17 cellular contexts compared by ENCODE assay signal in the genomic region with DNA sequence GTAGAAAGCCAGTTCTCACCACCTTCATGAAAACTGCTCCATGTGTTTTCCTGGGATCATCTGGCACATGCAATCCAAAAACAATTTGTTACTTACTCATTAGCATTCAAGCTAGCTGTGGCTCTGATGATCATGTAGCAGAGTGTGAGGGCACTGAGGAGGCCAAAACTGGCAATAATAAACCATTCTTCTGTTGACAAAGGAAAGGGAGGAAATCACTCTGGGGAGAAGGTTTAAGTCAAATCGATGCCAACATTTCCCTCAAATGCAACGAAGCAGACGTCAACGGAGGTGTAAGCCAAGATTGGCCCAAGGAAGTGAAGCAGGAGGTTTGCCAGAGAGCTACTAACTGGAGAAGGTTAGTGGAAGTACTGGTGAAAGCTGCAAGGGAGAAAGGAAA. TPM values are rescaled to one million over a fixed set of nuclear protein-coding genes. Genes with fewer than 3 reads are reported as not detected.
DNase-seq lines count a peak whose midpoint lies in the region; ATAC-seq and TF ChIP-seq lines count a peak whose summit lies in the region.
"Had no signal": no experiment of that assay in that cellular context is flagged by ENCODE, and none has a peak within 500 bp of the region (broad histone marks: within the 10 kb centered on the region; RNA-seq: fewer than 3 reads in every experiment).

No MANE protein-coding gene starts in this region.

- peak overlapping the region; percentile 38 for H3K27ac Mint-ChIP-seq in progenitor cell of endocrine pancreas
- no peak overlapping the region for H3K27ac Mint-ChIP-seq in effector memory CD8-positive, alpha-beta T cell
- H3K27ac Mint-ChIP-seq: CD4-positive, CD25-positive, alpha-beta regulatory T cell; HFFc6 had no signal

- peaks cover 34% of the 10 kb centered on the region for H3K36me3 Mint-ChIP-seq in progenitor cell of endocrine pancreas (ENCODE audit: insufficient read depth)
- peaks cover 14% of the 10 kb centered on the region for H3K36me3 Mint-ChIP-seq in effector memory CD8-positive, alpha-beta T cell (ENCODE audit: insufficient read depth)

- H3K27ac ChIP-seq in caudate nucleus (ENCODE audit: low read depth, low read length), result peak overlapping the region; percentile 7
- H3K27ac ChIP-seq: KMS-11 had no signal

- ATAC-seq in effector memory CD8-positive, alpha-beta T cell (replicated peaks), result no peak
- ATAC-seq: Right ventricle myocardium inferior had no signal

- H3K4me3 ChIP-seq in fibroblast of the aortic adventitia (ENCODE audit: low read depth, low read length), result no peak overlapping the region

- no peaks in the 10 kb centered on the region for H3K9me3 Mint-ChIP-seq in progenitor cell of endocrine pancreas (ENCODE audit: low read depth)
- H3K9me3 Mint-ChIP-seq in effector memory CD8-positive, alpha-beta T cell, result no peaks in the 10 kb centered on the region
- H3K9me3 Mint-ChIP-seq: CD4-positive, CD25-positive, alpha-beta regulatory T cell had no signal

- peak; percentile 56 for DNase-seq in G401 (ENCODE audit: low spot score)
- peak in 3 of 61 donors; percentile 4 to 12 (median 9) for DNase-seq in caudate nucleus (lab: John Stamatoyannopoulos, UW)
- peak; percentile 22 for DNase-seq in fibroblast of the aortic adventitia (ENCODE audit: low read depth)
- no peak for DNase-seq in progenitor cell of endocrine pancreas (ENCODE audit: low spot score, unreplicated experiment)
- no peak for DNase-seq in effector memory CD8-positive, alpha-beta T cell
- no peak for DNase-seq in COLO829 (ENCODE audit: low spot score)
- no peak for DNase-seq in stimulated activated CD4-positive, alpha-beta T cell treated with anti-CD3 and anti-CD28 coated beads, Interleukin-2, amount 100 ng/mL, for 48 hours
- no peak for DNase-seq in GM19240 (ENCODE audit: insufficient read length, low spot score)
- DNase-seq: BE2C; CD4-positive, CD25-positive, alpha-beta regulatory T cell; EL; HFFc6; NCI-H1048; NCI-H1436 treated with DMSO at 0.1 percent for 48 hours; NCI-H2029 treated with DMSO at 0.1 percent for 48 hours had no signal

- H3K4me3 Mint-ChIP-seq in progenitor cell of endocrine pancreas (ENCODE audit: low read depth), result no peak overlapping the region
- no peak overlapping the region for H3K4me3 Mint-ChIP-seq in effector memory CD8-positive, alpha-beta T cell
- H3K4me3 Mint-ChIP-seq: CD4-positive, CD25-positive, alpha-beta regulatory T cell; HFFc6 had no signal

- H3K27me3 Mint-ChIP-seq in progenitor cell of endocrine pancreas, result no peaks in the 10 kb centered on the region
- H3K27me3 Mint-ChIP-seq in effector memory CD8-positive, alpha-beta T cell, result no peaks in the 10 kb centered on the region
- H3K27me3 Mint-ChIP-seq: CD4-positive, CD25-positive, alpha-beta regulatory T cell had no signal

- H3K4me1 Mint-ChIP-seq in progenitor cell of endocrine pancreas (ENCODE audit: low read depth), result peaks cover 12% of the 10 kb centered on the region
- H3K4me1 Mint-ChIP-seq in effector memory CD8-positive, alpha-beta T cell (ENCODE audit: low read depth in 2 of 2), result peaks cover 0 to 2% of the 10 kb centered on the region in 2 donors
- H3K4me1 Mint-ChIP-seq: CD4-positive, CD25-positive, alpha-beta regulatory T cell had no signal

- in situ Hi-C loops in G401 (cut with HindIII; ENCODE audit: low sequenced_read_pairs), result no loop called here

- TF ChIP-seq CTCF in fibroblast of the aortic adventitia (IDR thresholded peaks at IDR 0.05; ENCODE audit: insufficient read depth, low read length) (no peak), progenitor cell of endocrine pancreas (IDR thresholded peaks at IDR 0.05; ENCODE audit: unreplicated experiment) (no peak)

RNA-seq across cellular contexts. Expression of a gene that starts 55.7 kb away (rescaled TPM):
- total RNA-seq in G401 (2014; rRNA removed; shearing (Covaris generic)), result 47.4 and 58.0 TPM in 2 replicates
- 63.7 and 70.9 TPM in 2 replicates for total RNA-seq in fibroblast of the aortic adventitia (ENCODE audit: low replicate concordance)
- total RNA-seq in progenitor cell of endocrine pancreas, result 128 and 135 TPM in 2 replicates

Comparison
In these comparisons a context has a peak if more than half of its experiments do, and no peak if none do; other contexts are left out.
1. DNase-seq: peak in G401 (single experiment) and fibroblast of the aortic adventitia (single experiment); none in progenitor cell of endocrine pancreas (single experiment), effector memory CD8-positive, alpha-beta T cell (0 of 3), COLO829 (single experiment), stimulated activated CD4-positive, alpha-beta T cell treated with anti-CD3 and anti-CD28 coated beads, Interleukin-2, amount 100 ng/mL, for 48 hours (0 of 2) and GM19240 (single experiment).